1 cellular context compared by ENCODE assay signal in genomic region chr5:68446070-68446357, GRCh38.
TF ChIP-seq lines count a peak whose summit lies in the region.

No MANE protein-coding gene starts in this region.

TF ChIP-seq in GM12878, 131 proteins besides CTCF, POLR2A, EP300 and RAD21 (continued from another document):
- TF ChIP-seq SP1 (IDR thresholded peaks at IDR 0.05; ENCODE audit: low read depth, low read length) (no peak), TARDBP (IDR thresholded peaks at IDR 0.05; ENCODE audit: borderline replicate concordance) (no peak), EED (IDR thresholded peaks at IDR 0.05; ENCODE audit: low read depth) (0 out of 2 replicates have a peak, but pooled peaks have one; percentile 1), HDGF (IDR thresholded peaks at IDR 0.05) (peak; percentile 46; the same call in 1 of the 2 replicates), ZNF24 (IDR thresholded peaks at IDR 0.05) (peak; percentile 17; the same call in 1 of the 2 replicates), SUZ12 (IDR thresholded peaks at IDR 0.05; ENCODE audit: unreplicated experiment) (no peak), SPI1 (IDR thresholded peaks at IDR 0.05; ENCODE audit: borderline replicate concordance, insufficient read depth, low read depth, low read length) (no peak), PKNOX1 (IDR thresholded peaks at IDR 0.05) (peak; percentile 60), BCLAF1 (IDR thresholded peaks at IDR 0.05) (no peak), HCFC1 (IDR thresholded peaks at IDR 0.05; ENCODE audit: low read length) (no peak)
